In the genomic region with DNA sequence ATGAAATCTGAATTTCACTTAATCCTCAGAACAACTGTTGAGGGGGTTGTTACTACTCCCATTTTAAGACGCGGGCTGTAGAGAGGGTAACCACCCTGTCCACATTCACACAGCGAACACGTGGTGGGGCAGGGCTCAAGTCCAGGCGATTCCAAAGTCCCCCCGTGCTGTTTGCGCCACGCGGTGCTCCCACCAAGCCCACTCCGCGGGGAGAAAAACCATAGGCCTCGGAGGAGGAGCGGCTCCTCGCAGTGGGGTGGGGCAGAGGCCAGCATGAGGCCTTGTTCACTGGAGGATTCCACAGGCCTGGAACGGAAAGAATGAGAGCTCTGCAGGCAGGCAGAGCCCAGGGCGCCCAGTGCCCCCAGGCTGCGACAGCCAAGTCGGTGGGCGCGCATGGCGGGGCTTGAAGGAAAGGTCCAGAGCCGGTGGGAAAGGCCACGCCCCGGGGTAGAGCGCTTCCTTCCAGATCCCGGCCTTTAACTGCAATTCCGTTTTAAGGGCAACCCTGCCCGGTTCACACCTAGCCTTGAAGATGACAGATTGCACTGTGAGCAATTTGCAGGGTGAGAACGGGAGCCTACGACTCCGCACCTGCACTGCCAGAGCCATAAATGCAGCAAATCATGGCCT, we compare ENCODE assay signal across 8 cellular contexts.
A peak's percentile ranks its signal among the peaks of the same experiment; 100 is the strongest.
DNase-seq lines count a peak whose midpoint lies in the region; TF ChIP-seq lines count a peak whose summit lies in the region.

No MANE protein-coding gene starts in this region.

- no peak for TF ChIP-seq CTCF in C4-2B (conservative IDR thresholded peaks at IDR 0.05)
- TF ChIP-seq CTCF in GM20000 (IDR thresholded peaks at IDR 0.05; ENCODE audit: extremely low read depth, missing control alignments) = no peak
- TF ChIP-seq CTCF in ascending aorta (IDR thresholded peaks at IDR 0.05) = no peak

- peak overlapping the region; percentile 50 for H3K9ac ChIP-seq in Karpas-422 (ENCODE audit: low read length)

- no peaks in the 10 kb centered on the region for H4K20me1 ChIP-seq in Karpas-422 (ENCODE audit: insufficient read depth, low read depth, low read length)

- intact Hi-C loops in ascending aorta (cut with DNase I) = loop anchor here (1.0 to 5.0 kb wide), 5 partner anchors 14 to 1008 kb away; partner anchors contain the start of gene TBL1XR1

- H3K79me2 ChIP-seq in Karpas-422 (ENCODE audit: low read length) = no peaks in the 10 kb centered on the region

- H3K27me3 ChIP-seq in Karpas-422 (ENCODE audit: low read length) (no peaks in the 10 kb centered on the region), ascending aorta (no peaks in the 10 kb centered on the region)

- no peaks in the 10 kb centered on the region for H3K36me3 ChIP-seq in Karpas-422 (ENCODE audit: insufficient read depth, low read length)
- no peaks in the 10 kb centered on the region for H3K36me3 ChIP-seq in ascending aorta

- no peaks in the 10 kb centered on the region for H3K9me3 ChIP-seq in Karpas-422 (ENCODE audit: low read length)
- H3K9me3 ChIP-seq in ascending aorta = no peaks in the 10 kb centered on the region
- no peaks in the 10 kb centered on the region for H3K9me3 ChIP-seq in iPS-18c (ENCODE audit: control insufficient read depth, insufficient read depth, low read length)

- peak; percentile 45 for DNase-seq in GM20000 (ENCODE audit: low spot score)
- DNase-seq in Karpas-422 = peak; percentile 55
- DNase-seq in SW480 (ENCODE audit: low spot score) = peak; percentile 85
- peak in 1 of 2 donors; percentile 79 for DNase-seq in ascending aorta (ENCODE audit: low spot score in 2 of 2)
- DNase-seq in stimulated activated CD4-positive, alpha-beta T cell treated with anti-CD3 and anti-CD28 coated beads, Interleukin-12 subunit alpha, Interleukin-12 subunit beta, amount 100 ng/mL, for 4 hours = peak; percentile 28
- no peak for DNase-seq in occipital lobe (lab: John Stamatoyannopoulos, UW)

- H3K27ac ChIP-seq in C4-2B (peak overlapping the region; percentile 94), Karpas-422 (ENCODE audit: low read length) (no peak overlapping the region), ascending aorta (peak overlapping the region; percentile 88 to 90)

- peak overlapping the region; percentile 84 for H3K4me2 ChIP-seq in Karpas-422 (ENCODE audit: low read depth, low read length, poor library complexity, severe bottlenecking)

- peak overlapping the region; percentile 65; the same call in 1 of the 2 replicates for H2AFZ ChIP-seq in Karpas-422 (ENCODE audit: low read length)

- H3K4me3 ChIP-seq in Karpas-422 (ENCODE audit: low read length) (peak overlapping the region; percentile 64; the same call in 1 of the 2 replicates), ascending aorta (peak overlapping the region; percentile 29 to 59), iPS-18c (ENCODE audit: insufficient read depth, low read depth, low read length) (peak overlapping the region; percentile 42)

- H3K9me2 ChIP-seq in Karpas-422 (replicated peaks; ENCODE audit: insufficient read depth, low read length) = no peaks in the 10 kb centered on the region

- H3K4me1 ChIP-seq in Karpas-422 (ENCODE audit: low read length) (peaks cover 42% of the 10 kb centered on the region), ascending aorta (peaks cover 20 to 49% of the 10 kb centered on the region in 2 donors)
